In the genomic region with DNA sequence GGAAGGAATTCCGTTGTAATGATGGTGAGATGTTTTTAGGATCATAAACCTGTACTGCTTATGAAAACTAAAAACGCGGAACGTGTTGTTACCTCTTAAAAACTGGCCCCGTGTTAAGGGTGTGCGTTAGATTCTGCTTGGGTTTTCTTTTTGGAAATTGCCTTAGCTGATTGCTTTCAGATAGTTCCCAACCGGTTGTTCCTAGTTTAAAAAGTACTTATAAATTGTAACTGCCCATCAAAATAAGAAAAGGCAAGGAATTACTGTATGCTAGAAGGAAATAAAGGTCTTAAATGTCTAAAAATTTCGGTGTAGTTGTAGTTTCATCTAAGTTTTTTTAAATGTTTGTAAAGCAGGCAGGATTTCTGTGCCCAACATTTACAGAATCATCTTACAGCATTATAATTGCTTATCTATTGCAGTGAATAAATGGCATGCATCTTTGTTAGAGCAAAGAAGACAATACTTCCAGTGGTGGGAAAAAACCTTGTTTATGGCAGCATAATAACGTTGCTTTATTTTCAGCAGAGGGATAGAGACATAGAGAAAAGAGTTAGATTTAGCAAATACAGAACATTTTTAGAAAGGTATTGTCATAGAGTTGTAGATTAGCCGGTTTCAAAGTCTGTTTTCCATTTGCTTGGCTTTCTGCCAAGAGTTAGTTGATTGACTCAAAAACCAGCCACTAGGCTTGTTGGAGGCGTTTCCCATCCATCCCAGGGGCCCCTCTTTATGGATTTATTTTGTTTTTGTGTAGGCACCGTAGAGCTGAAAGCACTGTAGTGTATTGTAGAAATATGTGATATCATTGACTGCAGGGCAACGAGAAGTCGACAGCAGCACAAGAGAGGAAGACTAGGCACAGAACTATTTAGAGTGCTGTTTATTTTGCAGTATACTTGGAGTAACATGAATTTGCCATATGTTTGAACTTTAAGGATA, we compare ENCODE assay signal across 1 cellular context.
A peak's percentile ranks its signal among the peaks of the same experiment; 100 is the strongest.
TF ChIP-seq lines count a peak whose summit lies in the region.

No MANE protein-coding gene starts in this region.

TF ChIP-seq in K562, 482 proteins besides CTCF, POLR2A, EP300 and RAD21 (continued from another document and continues in another):
- TF ChIP-seq, protein P1, sequence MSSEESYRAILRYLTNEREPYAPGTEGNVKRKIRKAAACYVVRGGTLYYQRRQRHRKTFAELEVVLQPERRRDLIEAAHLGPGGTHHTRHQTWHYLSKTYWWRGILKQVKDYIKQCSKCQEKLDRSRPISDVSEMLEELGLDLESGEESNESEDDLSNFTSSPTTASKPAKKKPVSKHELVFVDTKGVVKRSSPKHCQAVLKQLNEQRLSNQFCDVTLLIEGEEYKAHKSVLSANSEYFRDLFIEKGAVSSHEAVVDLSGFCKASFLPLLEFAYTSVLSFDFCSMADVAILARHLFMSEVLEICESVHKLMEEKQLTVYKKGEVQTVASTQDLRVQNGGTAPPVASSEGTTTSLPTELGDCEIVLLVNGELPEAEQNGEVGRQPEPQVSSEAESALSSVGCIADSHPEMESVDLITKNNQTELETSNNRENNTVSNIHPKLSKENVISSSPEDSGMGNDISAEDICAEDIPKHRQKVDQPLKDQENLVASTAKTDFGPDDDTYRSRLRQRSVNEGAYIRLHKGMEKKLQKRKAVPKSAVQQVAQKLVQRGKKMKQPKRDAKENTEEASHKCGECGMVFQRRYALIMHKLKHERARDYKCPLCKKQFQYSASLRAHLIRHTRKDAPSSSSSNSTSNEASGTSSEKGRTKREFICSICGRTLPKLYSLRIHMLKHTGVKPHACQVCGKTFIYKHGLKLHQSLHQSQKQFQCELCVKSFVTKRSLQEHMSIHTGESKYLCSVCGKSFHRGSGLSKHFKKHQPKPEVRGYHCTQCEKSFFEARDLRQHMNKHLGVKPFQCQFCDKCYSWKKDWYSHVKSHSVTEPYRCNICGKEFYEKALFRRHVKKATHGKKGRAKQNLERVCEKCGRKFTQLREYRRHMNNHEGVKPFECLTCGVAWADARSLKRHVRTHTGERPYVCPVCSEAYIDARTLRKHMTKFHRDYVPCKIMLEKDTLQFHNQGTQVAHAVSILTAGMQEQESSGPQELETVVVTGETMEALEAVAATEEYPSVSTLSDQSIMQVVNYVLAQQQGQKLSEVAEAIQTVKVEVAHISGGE (CRISPR knock-in tag; IDR thresholded peaks at IDR 0.05): peak in 1 of 3 experiments; percentile 90; a peak in 2 of 6 replicates
- TF ChIP-seq DPF2 (IDR thresholded peaks at IDR 0.05) (peak; percentile 52; the same call in 1 of the 2 replicates), SIN3B (IDR thresholded peaks at IDR 0.05; ENCODE audit: low read depth) (no peak), TEAD1 (CRISPR knock-in tag; IDR thresholded peaks at IDR 0.05) (no peak), EWSR1 (IDR thresholded peaks at IDR 0.05; ENCODE audit: borderline replicate concordance, low read depth, partially characterized antibody) (peak; percentile 58), TCF3 (CRISPR knock-in tag; IDR thresholded peaks at IDR 0.05) (no peak), SRSF9 (IDR thresholded peaks at IDR 0.05; ENCODE audit: borderline replicate concordance, low read depth, low read length) (no peak), ZNF174 (CRISPR knock-in tag; IDR thresholded peaks at IDR 0.05) (no peak), ARNT (IDR thresholded peaks at IDR 0.05) (0 out of 4 replicates have a peak, but pooled peaks of 1 of the 2 experiments have one; percentile 44), NBN (IDR thresholded peaks at IDR 0.05; ENCODE audit: low read depth) (no peak), CHD2 (IDR thresholded peaks at IDR 0.05; ENCODE audit: low read depth, low read length) (no peak; the same call in 1 of the 2 replicates), TAF9B (IDR thresholded peaks at IDR 0.05; ENCODE audit: partially characterized antibody) (peak; percentile 29), OTX1 (CRISPR knock-in tag; IDR thresholded peaks at IDR 0.05) (no peak), CREB1 (IDR thresholded peaks at IDR 0.05) (no peak), CREB1 (CRISPR knock-in tag; IDR thresholded peaks at IDR 0.05) (0 out of 2 replicates have a peak, but pooled peaks have one; percentile 29), HDAC3 (IDR thresholded peaks at IDR 0.05; ENCODE audit: borderline replicate concordance, partially characterized antibody) (peak; percentile 41), RBM14 (IDR thresholded peaks at IDR 0.05; ENCODE audit: borderline replicate concordance, insufficient read depth, low read depth, low read length) (no peak), NFIC (IDR thresholded peaks at IDR 0.05) (peak; percentile 100), PCBP1 (IDR thresholded peaks at IDR 0.05; ENCODE audit: low read depth, low read length, poor library complexity, severe bottlenecking) (no peak), SMARCC2 (IDR thresholded peaks at IDR 0.05; ENCODE audit: low read depth) (0 out of 2 replicates have a peak, but pooled peaks have one; percentile 3), KAT7 (CRISPR knock-in tag; IDR thresholded peaks at IDR 0.05; ENCODE audit: borderline replicate concordance) (no peak), GATAD2B (IDR thresholded peaks at IDR 0.05; ENCODE audit: borderline replicate concordance) (peak; percentile 43; the same call in 1 of the 2 replicates), MED1 (CRISPR knock-in tag; IDR thresholded peaks at IDR 0.05; ENCODE audit: borderline replicate concordance) (no peak), RFX1 (IDR thresholded peaks at IDR 0.05) (0 out of 2 replicates have a peak, but pooled peaks have one; percentile 15), KLF10 (CRISPR knock-in tag; IDR thresholded peaks at IDR 0.05) (no peak), TOE1 (IDR thresholded peaks at IDR 0.05; ENCODE audit: borderline replicate concordance) (no peak), TOE1 (CRISPR knock-in tag; IDR thresholded peaks at IDR 0.05; ENCODE audit: borderline replicate concordance, low read depth) (no peak), ZNF282 (CRISPR knock-in tag; IDR thresholded peaks at IDR 0.05) (no peak), ZNF232 (CRISPR knock-in tag; IDR thresholded peaks at IDR 0.05) (no peak), POLR2AphosphoS5 (IDR thresholded peaks at IDR 0.05; ENCODE audit: control insufficient read depth, insufficient read depth, low read depth, low read length) (0 out of 2 replicates have a peak, but pooled peaks have one; percentile 46), TSC22D4 (tag; IDR thresholded peaks at IDR 0.05) (no peak), ZNF668 (CRISPR knock-in tag; IDR thresholded peaks at IDR 0.05) (no peak), THRAP3 (IDR thresholded peaks at IDR 0.05; ENCODE audit: borderline replicate concordance) (no peak), TEAD4 (IDR thresholded peaks at IDR 0.05; ENCODE audit: low read length) (no peak), TEAD4 (CRISPR knock-in tag; IDR thresholded peaks at IDR 0.05; ENCODE audit: borderline replicate concordance) (no peak), ZNF184 (CRISPR knock-in tag; IDR thresholded peaks at IDR 0.05) (no peak), PHF8 (IDR thresholded peaks at IDR 0.05; ENCODE audit: borderline replicate concordance, low read length) (0 out of 2 replicates have a peak, but pooled peaks have one; percentile 12)
- TF ChIP-seq, protein P2, sequence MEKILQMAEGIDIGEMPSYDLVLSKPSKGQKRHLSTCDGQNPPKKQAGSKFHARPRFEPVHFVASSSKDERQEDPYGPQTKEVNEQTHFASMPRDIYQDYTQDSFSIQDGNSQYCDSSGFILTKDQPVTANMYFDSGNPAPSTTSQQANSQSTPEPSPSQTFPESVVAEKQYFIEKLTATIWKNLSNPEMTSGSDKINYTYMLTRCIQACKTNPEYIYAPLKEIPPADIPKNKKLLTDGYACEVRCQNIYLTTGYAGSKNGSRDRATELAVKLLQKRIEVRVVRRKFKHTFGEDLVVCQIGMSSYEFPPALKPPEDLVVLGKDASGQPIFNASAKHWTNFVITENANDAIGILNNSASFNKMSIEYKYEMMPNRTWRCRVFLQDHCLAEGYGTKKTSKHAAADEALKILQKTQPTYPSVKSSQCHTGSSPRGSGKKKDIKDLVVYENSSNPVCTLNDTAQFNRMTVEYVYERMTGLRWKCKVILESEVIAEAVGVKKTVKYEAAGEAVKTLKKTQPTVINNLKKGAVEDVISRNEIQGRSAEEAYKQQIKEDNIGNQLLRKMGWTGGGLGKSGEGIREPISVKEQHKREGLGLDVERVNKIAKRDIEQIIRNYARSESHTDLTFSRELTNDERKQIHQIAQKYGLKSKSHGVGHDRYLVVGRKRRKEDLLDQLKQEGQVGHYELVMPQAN (IDR thresholded peaks at IDR 0.05; ENCODE audit: borderline replicate concordance): no peak
- TF ChIP-seq, protein P3, sequence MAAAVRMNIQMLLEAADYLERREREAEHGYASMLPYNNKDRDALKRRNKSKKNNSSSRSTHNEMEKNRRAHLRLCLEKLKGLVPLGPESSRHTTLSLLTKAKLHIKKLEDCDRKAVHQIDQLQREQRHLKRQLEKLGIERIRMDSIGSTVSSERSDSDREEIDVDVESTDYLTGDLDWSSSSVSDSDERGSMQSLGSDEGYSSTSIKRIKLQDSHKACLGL (CRISPR knock-in tag; IDR thresholded peaks at IDR 0.05; ENCODE audit: borderline replicate concordance, poor library complexity, severe bottlenecking): no peak
- TF ChIP-seq, protein P4, sequence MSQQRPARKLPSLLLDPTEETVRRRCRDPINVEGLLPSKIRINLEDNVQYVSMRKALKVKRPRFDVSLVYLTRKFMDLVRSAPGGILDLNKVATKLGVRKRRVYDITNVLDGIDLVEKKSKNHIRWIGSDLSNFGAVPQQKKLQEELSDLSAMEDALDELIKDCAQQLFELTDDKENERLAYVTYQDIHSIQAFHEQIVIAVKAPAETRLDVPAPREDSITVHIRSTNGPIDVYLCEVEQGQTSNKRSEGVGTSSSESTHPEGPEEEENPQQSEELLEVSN (IDR thresholded peaks at IDR 0.05; ENCODE audit: borderline replicate concordance in 1 of 2, extremely low read depth in 1 of 2, insufficient read depth in 1 of 2, insufficient read length in 1 of 2, low read depth in 1 of 2, low read length in 1 of 2, poor library complexity in 1 of 2, severe bottlenecking in 1 of 2): no peak
- TF ChIP-seq, protein P5, sequence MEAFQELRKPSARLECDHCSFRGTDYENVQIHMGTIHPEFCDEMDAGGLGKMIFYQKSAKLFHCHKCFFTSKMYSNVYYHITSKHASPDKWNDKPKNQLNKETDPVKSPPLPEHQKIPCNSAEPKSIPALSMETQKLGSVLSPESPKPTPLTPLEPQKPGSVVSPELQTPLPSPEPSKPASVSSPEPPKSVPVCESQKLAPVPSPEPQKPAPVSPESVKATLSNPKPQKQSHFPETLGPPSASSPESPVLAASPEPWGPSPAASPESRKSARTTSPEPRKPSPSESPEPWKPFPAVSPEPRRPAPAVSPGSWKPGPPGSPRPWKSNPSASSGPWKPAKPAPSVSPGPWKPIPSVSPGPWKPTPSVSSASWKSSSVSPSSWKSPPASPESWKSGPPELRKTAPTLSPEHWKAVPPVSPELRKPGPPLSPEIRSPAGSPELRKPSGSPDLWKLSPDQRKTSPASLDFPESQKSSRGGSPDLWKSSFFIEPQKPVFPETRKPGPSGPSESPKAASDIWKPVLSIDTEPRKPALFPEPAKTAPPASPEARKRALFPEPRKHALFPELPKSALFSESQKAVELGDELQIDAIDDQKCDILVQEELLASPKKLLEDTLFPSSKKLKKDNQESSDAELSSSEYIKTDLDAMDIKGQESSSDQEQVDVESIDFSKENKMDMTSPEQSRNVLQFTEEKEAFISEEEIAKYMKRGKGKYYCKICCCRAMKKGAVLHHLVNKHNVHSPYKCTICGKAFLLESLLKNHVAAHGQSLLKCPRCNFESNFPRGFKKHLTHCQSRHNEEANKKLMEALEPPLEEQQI (IDR thresholded peaks at IDR 0.05): no peak
- TF ChIP-seq, protein P6, sequence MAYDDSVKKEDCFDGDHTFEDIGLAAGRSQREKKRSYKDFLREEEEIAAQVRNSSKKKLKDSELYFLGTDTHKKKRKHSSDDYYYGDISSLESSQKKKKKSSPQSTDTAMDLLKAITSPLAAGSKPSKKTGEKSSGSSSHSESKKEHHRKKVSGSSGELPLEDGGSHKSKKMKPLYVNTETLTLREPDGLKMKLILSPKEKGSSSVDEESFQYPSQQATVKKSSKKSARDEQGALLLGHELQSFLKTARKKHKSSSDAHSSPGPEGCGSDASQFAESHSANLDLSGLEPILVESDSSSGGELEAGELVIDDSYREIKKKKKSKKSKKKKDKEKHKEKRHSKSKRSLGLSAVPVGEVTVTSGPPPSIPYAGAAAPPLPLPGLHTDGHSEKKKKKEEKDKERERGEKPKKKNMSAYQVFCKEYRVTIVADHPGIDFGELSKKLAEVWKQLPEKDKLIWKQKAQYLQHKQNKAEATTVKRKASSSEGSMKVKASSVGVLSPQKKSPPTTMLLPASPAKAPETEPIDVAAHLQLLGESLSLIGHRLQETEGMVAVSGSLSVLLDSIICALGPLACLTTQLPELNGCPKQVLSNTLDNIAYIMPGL (CRISPR knock-in tag; IDR thresholded peaks at IDR 0.05): no peak
- TF ChIP-seq, protein P7, sequence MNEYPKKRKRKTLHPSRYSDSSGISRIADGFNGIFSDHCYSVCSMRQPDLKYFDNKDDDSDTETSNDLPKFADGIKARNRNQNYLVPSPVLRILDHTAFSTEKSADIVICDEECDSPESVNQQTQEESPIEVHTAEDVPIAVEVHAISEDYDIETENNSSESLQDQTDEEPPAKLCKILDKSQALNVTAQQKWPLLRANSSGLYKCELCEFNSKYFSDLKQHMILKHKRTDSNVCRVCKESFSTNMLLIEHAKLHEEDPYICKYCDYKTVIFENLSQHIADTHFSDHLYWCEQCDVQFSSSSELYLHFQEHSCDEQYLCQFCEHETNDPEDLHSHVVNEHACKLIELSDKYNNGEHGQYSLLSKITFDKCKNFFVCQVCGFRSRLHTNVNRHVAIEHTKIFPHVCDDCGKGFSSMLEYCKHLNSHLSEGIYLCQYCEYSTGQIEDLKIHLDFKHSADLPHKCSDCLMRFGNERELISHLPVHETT (CRISPR knock-in tag; conservative IDR thresholded peaks at IDR 0.05 in 1 of 2, IDR thresholded peaks at IDR 0.05 in 1 of 2): no peak
- TF ChIP-seq, protein P8, sequence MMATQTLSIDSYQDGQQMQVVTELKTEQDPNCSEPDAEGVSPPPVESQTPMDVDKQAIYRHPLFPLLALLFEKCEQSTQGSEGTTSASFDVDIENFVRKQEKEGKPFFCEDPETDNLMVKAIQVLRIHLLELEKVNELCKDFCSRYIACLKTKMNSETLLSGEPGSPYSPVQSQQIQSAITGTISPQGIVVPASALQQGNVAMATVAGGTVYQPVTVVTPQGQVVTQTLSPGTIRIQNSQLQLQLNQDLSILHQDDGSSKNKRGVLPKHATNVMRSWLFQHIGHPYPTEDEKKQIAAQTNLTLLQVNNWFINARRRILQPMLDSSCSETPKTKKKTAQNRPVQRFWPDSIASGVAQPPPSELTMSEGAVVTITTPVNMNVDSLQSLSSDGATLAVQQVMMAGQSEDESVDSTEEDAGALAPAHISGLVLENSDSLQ (IDR thresholded peaks at IDR 0.05): peak; percentile 99
- TF ChIP-seq, protein P9, sequence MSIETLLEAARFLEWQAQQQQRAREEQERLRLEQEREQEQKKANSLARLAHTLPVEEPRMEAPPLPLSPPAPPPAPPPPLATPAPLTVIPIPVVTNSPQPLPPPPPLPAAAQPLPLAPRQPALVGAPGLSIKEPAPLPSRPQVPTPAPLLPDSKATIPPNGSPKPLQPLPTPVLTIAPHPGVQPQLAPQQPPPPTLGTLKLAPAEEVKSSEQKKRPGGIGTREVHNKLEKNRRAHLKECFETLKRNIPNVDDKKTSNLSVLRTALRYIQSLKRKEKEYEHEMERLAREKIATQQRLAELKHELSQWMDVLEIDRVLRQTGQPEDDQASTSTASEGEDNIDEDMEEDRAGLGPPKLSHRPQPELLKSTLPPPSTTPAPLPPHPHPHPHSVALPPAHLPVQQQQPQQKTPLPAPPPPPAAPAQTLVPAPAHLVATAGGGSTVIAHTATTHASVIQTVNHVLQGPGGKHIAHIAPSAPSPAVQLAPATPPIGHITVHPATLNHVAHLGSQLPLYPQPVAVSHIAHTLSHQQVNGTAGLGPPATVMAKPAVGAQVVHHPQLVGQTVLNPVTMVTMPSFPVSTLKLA (conservative IDR thresholded peaks at IDR 0.05): no peak; a peak in 1 of 4 replicates
